1 cellular context compared by ENCODE assay signal in the genomic region with DNA sequence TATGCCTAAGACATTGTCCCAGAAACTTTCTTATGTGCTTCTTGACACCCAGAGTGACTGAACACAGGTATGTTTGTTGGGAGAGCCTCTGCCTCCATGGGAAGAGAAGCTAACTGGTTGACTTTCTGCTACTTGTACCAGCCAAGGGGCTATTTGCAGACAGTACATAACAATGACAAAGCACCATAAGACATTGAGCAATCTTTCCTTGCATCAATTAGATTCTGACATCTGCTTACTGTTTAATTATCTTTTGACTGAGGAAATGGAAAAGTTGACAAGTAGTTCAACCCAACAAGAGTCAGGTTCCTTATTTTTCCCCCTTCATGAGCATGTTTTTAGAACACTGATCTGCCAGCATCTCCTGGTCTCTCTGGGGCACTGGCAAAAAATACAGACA.
TF ChIP-seq lines count a peak whose summit lies in the region.

No MANE protein-coding gene starts in this region.

TF ChIP-seq in WTC11, 78 proteins besides CTCF, POLR2A, EP300 and RAD21 (continued from another document):
- TF ChIP-seq ETV6 (CRISPR knock-in tag; IDR thresholded peaks at IDR 0.05) (no peak), GABPB1 (CRISPR knock-in tag; IDR thresholded peaks at IDR 0.05) (no peak), ERG (CRISPR knock-in tag; IDR thresholded peaks at IDR 0.05) (no peak), MXD4 (CRISPR knock-in tag; IDR thresholded peaks at IDR 0.05; ENCODE audit: borderline replicate concordance) (no peak), JAZF1 (CRISPR knock-in tag; IDR thresholded peaks at IDR 0.05) (no peak), GRHL2 (CRISPR knock-in tag; IDR thresholded peaks at IDR 0.05; ENCODE audit: insufficient replicate concordance, severe bottlenecking) (no peak), JUN (CRISPR knock-in tag; IDR thresholded peaks at IDR 0.05) (no peak), ATF3 (CRISPR knock-in tag; conservative IDR thresholded peaks at IDR 0.05) (no peak), NFATC4 (CRISPR knock-in tag; IDR thresholded peaks at IDR 0.05) (no peak), SOX15 (CRISPR knock-in tag; IDR thresholded peaks at IDR 0.05) (no peak), NFE2L1 (CRISPR knock-in tag; IDR thresholded peaks at IDR 0.05) (no peak), PRDM15 (CRISPR knock-in tag; IDR thresholded peaks at IDR 0.05) (no peak), ATF1 (CRISPR knock-in tag; IDR thresholded peaks at IDR 0.05) (no peak), TP53 (CRISPR knock-in tag; IDR thresholded peaks at IDR 0.05) (no peak)
- TF ChIP-seq, protein P1, sequence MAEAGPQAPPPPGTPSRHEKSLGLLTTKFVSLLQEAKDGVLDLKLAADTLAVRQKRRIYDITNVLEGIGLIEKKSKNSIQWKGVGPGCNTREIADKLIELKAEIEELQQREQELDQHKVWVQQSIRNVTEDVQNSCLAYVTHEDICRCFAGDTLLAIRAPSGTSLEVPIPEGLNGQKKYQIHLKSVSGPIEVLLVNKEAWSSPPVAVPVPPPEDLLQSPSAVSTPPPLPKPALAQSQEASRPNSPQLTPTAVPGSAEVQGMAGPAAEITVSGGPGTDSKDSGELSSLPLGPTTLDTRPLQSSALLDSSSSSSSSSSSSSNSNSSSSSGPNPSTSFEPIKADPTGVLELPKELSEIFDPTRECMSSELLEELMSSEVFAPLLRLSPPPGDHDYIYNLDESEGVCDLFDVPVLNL (CRISPR knock-in tag; IDR thresholded peaks at IDR 0.05; ENCODE audit: borderline replicate concordance, low read depth), result no peak
- TF ChIP-seq, protein P2, sequence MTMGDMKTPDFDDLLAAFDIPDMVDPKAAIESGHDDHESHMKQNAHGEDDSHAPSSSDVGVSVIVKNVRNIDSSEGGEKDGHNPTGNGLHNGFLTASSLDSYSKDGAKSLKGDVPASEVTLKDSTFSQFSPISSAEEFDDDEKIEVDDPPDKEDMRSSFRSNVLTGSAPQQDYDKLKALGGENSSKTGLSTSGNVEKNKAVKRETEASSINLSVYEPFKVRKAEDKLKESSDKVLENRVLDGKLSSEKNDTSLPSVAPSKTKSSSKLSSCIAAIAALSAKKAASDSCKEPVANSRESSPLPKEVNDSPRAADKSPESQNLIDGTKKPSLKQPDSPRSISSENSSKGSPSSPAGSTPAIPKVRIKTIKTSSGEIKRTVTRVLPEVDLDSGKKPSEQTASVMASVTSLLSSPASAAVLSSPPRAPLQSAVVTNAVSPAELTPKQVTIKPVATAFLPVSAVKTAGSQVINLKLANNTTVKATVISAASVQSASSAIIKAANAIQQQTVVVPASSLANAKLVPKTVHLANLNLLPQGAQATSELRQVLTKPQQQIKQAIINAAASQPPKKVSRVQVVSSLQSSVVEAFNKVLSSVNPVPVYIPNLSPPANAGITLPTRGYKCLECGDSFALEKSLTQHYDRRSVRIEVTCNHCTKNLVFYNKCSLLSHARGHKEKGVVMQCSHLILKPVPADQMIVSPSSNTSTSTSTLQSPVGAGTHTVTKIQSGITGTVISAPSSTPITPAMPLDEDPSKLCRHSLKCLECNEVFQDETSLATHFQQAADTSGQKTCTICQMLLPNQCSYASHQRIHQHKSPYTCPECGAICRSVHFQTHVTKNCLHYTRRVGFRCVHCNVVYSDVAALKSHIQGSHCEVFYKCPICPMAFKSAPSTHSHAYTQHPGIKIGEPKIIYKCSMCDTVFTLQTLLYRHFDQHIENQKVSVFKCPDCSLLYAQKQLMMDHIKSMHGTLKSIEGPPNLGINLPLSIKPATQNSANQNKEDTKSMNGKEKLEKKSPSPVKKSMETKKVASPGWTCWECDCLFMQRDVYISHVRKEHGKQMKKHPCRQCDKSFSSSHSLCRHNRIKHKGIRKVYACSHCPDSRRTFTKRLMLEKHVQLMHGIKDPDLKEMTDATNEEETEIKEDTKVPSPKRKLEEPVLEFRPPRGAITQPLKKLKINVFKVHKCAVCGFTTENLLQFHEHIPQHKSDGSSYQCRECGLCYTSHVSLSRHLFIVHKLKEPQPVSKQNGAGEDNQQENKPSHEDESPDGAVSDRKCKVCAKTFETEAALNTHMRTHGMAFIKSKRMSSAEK (CRISPR knock-in tag; IDR thresholded peaks at IDR 0.05; ENCODE audit: borderline replicate concordance), result no peak
- TF ChIP-seq, protein P3, sequence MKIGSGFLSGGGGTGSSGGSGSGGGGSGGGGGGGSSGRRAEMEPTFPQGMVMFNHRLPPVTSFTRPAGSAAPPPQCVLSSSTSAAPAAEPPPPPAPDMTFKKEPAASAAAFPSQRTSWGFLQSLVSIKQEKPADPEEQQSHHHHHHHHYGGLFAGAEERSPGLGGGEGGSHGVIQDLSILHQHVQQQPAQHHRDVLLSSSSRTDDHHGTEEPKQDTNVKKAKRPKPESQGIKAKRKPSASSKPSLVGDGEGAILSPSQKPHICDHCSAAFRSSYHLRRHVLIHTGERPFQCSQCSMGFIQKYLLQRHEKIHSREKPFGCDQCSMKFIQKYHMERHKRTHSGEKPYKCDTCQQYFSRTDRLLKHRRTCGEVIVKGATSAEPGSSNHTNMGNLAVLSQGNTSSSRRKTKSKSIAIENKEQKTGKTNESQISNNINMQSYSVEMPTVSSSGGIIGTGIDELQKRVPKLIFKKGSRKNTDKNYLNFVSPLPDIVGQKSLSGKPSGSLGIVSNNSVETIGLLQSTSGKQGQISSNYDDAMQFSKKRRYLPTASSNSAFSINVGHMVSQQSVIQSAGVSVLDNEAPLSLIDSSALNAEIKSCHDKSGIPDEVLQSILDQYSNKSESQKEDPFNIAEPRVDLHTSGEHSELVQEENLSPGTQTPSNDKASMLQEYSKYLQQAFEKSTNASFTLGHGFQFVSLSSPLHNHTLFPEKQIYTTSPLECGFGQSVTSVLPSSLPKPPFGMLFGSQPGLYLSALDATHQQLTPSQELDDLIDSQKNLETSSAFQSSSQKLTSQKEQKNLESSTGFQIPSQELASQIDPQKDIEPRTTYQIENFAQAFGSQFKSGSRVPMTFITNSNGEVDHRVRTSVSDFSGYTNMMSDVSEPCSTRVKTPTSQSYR (CRISPR knock-in tag; IDR thresholded peaks at IDR 0.05), result no peak
TF ChIP-seq in WTC11: peak in this region for 0.
